In genomic region chr3:8482263-8482662, GRCh38 we compare ENCODE assay signal across 2 cellular contexts.
A peak's percentile ranks its signal among the peaks of the same experiment; 100 is the strongest.
TF ChIP-seq lines count a peak whose summit lies in the region.

No MANE protein-coding gene starts in this region.

TF ChIP-seq in HEK293, 187 proteins besides CTCF, POLR2A, EP300 and RAD21:
- TF ChIP-seq KLF16 (tag by site-specific recombination; IDR thresholded peaks at IDR 0.05), result no peak
- peak; percentile 1; the same call in 1 of the 2 replicates for TF ChIP-seq ZBTB17 (tag by site-specific recombination; IDR thresholded peaks at IDR 0.05)

TF ChIP-seq in HepG2, 621 proteins besides CTCF, POLR2A, EP300 and RAD21:
- TF ChIP-seq ZNF652 (CRISPR knock-in tag; IDR thresholded peaks at IDR 0.05; ENCODE audit: borderline replicate concordance, low read depth) (peak; percentile 74), FOXP1 (IDR thresholded peaks at IDR 0.05) (no peak), FOXP1 (CRISPR knock-in tag; IDR thresholded peaks at IDR 0.05) (peak; percentile 40; the same call in 1 of the 2 replicates), HIC2 (CRISPR knock-in tag; IDR thresholded peaks at IDR 0.05; ENCODE audit: low read depth) (no peak), PHF21A (CRISPR knock-in tag; IDR thresholded peaks at IDR 0.05) (no peak), FOXA3 (CRISPR knock-in tag; IDR thresholded peaks at IDR 0.05) (0 out of 2 replicates have a peak, but pooled peaks have one; percentile 24), ZNF512B (CRISPR knock-in tag; IDR thresholded peaks at IDR 0.05; ENCODE audit: borderline replicate concordance) (no peak), ZNF780A (CRISPR knock-in tag; IDR thresholded peaks at IDR 0.05) (no peak)
TF ChIP-seq in HepG2: peak in this region for 3.
